Comparison of ENCODE assay signal across 1 cellular context in the genomic region with DNA sequence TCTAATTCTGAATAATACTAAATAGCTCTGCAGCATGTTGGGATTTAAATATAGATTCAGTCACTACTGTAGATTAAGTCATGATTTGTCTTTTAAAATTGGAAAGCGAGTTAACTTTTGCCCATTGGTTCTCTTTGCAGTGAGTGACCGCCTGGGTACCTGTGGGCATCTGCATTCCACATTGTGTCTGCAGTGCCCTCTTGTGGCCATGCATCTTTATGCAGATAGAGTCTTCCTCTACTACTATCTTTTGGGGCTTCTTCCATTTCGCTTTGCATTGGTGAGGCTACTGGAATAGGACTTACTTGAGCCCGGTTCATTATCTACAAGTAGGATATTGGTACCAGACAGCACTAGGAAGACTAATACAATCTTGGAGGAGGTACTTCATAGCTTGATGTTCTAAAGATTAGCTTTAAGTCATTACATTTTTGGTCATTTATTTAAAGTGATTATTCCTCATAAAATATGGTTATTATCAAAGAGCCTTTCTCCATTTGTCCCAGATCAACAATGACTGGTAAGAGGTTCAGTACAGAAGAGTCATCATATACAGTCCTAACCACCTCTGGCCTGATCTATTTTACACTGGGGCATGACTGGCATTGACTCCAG.
TF ChIP-seq lines count a peak whose summit lies in the region.

No MANE protein-coding gene starts in this region.

TF ChIP-seq in HCT116, 20 proteins besides CTCF, POLR2A, EP300 and RAD21 (continued from another document):
- TF ChIP-seq, protein P1, sequence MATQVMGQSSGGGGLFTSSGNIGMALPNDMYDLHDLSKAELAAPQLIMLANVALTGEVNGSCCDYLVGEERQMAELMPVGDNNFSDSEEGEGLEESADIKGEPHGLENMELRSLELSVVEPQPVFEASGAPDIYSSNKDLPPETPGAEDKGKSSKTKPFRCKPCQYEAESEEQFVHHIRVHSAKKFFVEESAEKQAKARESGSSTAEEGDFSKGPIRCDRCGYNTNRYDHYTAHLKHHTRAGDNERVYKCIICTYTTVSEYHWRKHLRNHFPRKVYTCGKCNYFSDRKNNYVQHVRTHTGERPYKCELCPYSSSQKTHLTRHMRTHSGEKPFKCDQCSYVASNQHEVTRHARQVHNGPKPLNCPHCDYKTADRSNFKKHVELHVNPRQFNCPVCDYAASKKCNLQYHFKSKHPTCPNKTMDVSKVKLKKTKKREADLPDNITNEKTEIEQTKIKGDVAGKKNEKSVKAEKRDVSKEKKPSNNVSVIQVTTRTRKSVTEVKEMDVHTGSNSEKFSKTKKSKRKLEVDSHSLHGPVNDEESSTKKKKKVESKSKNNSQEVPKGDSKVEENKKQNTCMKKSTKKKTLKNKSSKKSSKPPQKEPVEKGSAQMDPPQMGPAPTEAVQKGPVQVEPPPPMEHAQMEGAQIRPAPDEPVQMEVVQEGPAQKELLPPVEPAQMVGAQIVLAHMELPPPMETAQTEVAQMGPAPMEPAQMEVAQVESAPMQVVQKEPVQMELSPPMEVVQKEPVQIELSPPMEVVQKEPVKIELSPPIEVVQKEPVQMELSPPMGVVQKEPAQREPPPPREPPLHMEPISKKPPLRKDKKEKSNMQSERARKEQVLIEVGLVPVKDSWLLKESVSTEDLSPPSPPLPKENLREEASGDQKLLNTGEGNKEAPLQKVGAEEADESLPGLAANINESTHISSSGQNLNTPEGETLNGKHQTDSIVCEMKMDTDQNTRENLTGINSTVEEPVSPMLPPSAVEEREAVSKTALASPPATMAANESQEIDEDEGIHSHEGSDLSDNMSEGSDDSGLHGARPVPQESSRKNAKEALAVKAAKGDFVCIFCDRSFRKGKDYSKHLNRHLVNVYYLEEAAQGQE (IDR thresholded peaks at IDR 0.05; ENCODE audit: low read depth): no peak
- TF ChIP-seq SRF (IDR thresholded peaks at IDR 0.05; ENCODE audit: low read depth) (no peak), FOSL1 (IDR thresholded peaks at IDR 0.05; ENCODE audit: low read depth) (no peak), EZH2phosphoT487 (IDR thresholded peaks at IDR 0.05; ENCODE audit: borderline replicate concordance) (no peak), YY1 (IDR thresholded peaks at IDR 0.05; ENCODE audit: extremely low read depth, insufficient replicate concordance, low read depth, low read length) (no peak), JUND (IDR thresholded peaks at IDR 0.05) (no peak), POLR2AphosphoS5 (IDR thresholded peaks at IDR 0.05; ENCODE audit: low read depth, low read length) (no peak)
- TF ChIP-seq, protein P2, sequence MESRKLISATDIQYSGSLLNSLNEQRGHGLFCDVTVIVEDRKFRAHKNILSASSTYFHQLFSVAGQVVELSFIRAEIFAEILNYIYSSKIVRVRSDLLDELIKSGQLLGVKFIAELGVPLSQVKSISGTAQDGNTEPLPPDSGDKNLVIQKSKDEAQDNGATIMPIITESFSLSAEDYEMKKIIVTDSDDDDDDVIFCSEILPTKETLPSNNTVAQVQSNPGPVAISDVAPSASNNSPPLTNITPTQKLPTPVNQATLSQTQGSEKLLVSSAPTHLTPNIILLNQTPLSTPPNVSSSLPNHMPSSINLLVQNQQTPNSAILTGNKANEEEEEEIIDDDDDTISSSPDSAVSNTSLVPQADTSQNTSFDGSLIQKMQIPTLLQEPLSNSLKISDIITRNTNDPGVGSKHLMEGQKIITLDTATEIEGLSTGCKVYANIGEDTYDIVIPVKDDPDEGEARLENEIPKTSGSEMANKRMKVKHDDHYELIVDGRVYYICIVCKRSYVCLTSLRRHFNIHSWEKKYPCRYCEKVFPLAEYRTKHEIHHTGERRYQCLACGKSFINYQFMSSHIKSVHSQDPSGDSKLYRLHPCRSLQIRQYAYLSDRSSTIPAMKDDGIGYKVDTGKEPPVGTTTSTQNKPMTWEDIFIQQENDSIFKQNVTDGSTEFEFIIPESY (IDR thresholded peaks at IDR 0.05; ENCODE audit: extremely low read depth, insufficient replicate concordance, low read length): no peak
